15 cellular contexts compared by ENCODE assay signal in the genomic region with DNA sequence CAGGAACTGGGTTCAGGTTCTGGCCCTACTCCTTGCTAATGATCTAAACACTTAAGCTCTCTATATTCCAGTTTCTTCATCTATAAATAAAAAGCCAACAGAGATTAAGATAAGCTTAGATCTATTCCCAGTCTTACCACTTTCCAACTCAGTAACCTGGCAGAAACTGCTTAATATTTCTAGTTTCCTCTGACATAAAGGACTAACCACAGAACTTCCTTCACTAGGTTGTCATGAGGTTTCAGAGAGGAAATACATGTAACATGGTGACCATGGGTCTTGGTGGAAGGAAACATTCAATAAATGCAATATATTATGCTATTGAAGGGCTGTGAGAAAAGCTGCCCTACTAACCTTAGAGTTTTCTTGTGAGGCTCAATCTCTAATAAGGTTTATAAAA.
DNase-seq lines count a peak whose midpoint lies in the region; ATAC-seq, FAIRE-seq and TF ChIP-seq lines count a peak whose summit lies in the region.
"Had no signal": no experiment of that assay in that cellular context is flagged by ENCODE, and none has a peak within 500 bp of the region (broad histone marks: within the 10 kb centered on the region; RNA-seq: fewer than 3 reads in every experiment).

No MANE protein-coding gene starts in this region.

- intact Hi-C loops in testis (cut with DNase I; ENCODE audit: low total_unique reads) (no loop called here), pancreas (cut with DNase I) (no loop called here)

- peak; percentile 65 for ATAC-seq in GM18498 (IDR thresholded peaks at IDR 0.05; ENCODE audit: unreplicated experiment)
- peak; percentile 50 for ATAC-seq in GM19463 (IDR thresholded peaks at IDR 0.05; ENCODE audit: unreplicated experiment)
- peak; percentile 62 for ATAC-seq in HG02884 (IDR thresholded peaks at IDR 0.05; ENCODE audit: unreplicated experiment)
- ATAC-seq in HG03571 (IDR thresholded peaks at IDR 0.05; ENCODE audit: unreplicated experiment): peak; percentile 75
- ATAC-seq in pancreas: no peak
- ATAC-seq: activated CD8-positive, alpha-beta T cell treated with anti-CD3 and anti-CD28 coated beads for 36 hours; activated naive CD8-positive, alpha-beta T cell treated with anti-CD3 and anti-CD28 coated beads, Interleukin-2, amount 50 U/mL, for 24 hours had no signal

- H3K9me3 ChIP-seq in testis (no peaks in the 10 kb centered on the region), pancreas (no peaks in the 10 kb centered on the region)
- H3K9me3 ChIP-seq: right atrium auricular region, thoracic aorta had no signal

- no peak for FAIRE-seq in pancreas (lab: Jason Lieb, UNC)
- FAIRE-seq: H1 had no signal

- no peak overlapping the region for H3K4me3 ChIP-seq in testis
- no peak overlapping the region for H3K4me3 ChIP-seq in pancreas
- H3K4me3 ChIP-seq: coronary artery, right atrium auricular region, thoracic aorta had no signal

- TF ChIP-seq CTCF in testis (IDR thresholded peaks at IDR 0.05) (no peak), pancreas (IDR thresholded peaks at IDR 0.05) (no peak)

- no peak for TF ChIP-seq POLR2A in testis (IDR thresholded peaks at IDR 0.05)

- H3K27ac ChIP-seq in testis (no peak overlapping the region), pancreas (no peak overlapping the region)
- H3K27ac ChIP-seq: right atrium auricular region, thoracic aorta had no signal

- DNase-seq in testis (no peak), NCI-H446 (lab: John Stamatoyannopoulos, UW) (no peak), DMS153 treated with DMSO at 0.1 percent for 48 hours (lab: John Stamatoyannopoulos, UW; ENCODE audit: unreplicated experiment) (no peak), pancreas (no peak)
- DNase-seq: activated CD8-positive, alpha-beta T cell treated with anti-CD3 and anti-CD28 coated beads for 36 hours; activated naive CD8-positive, alpha-beta T cell treated with anti-CD3 and anti-CD28 coated beads, Interleukin-2, amount 50 U/mL, for 24 hours; NCI-H2029 had no signal

- no peaks in the 10 kb centered on the region for H3K4me1 ChIP-seq in testis
- H3K4me1 ChIP-seq in pancreas: no peaks in the 10 kb centered on the region
- H3K4me1 ChIP-seq: right atrium auricular region had no signal

- H3K27me3 ChIP-seq in testis (no peaks in the 10 kb centered on the region), pancreas (no peaks in the 10 kb centered on the region)
- H3K27me3 ChIP-seq: right atrium auricular region had no signal

- no peaks in the 10 kb centered on the region for H3K36me3 ChIP-seq in testis (ENCODE audit: low read depth, missing control alignments)
- H3K36me3 ChIP-seq in pancreas: no peaks in the 10 kb centered on the region
- H3K36me3 ChIP-seq: right atrium auricular region, thoracic aorta had no signal

Comparison
In these comparisons a context has a peak if more than half of its experiments do, and no peak if none do; other contexts are left out.
1. ATAC-seq: peak in GM18498 (single experiment), GM19463 (single experiment), HG02884 (single experiment) and HG03571 (single experiment); none in pancreas (0 of 4).